Comparison of ENCODE assay signal across 8 cellular contexts in genomic region chr9:112487008-112487798, GRCh38.
DNase-seq lines count a peak whose midpoint lies in the region; ATAC-seq and TF ChIP-seq lines count a peak whose summit lies in the region.

No MANE protein-coding gene starts in this region.

- peaks cover 6% of the 10 kb centered on the region for H3K36me3 Mint-ChIP-seq in stimulated activated effector memory CD8-positive, alpha-beta T cell treated with anti-CD3 and anti-CD28 coated beads, Interleukin-12 subunit alpha, Interleukin-12 subunit beta, amount 100 ng/mL, for 72 hours

- no peaks in the 10 kb centered on the region for H3K9me3 ChIP-seq in muscle layer of duodenum (ENCODE audit: control insufficient read depth in 1 of 2, low read length in 2 of 2)

- peak; percentile 60 for ATAC-seq in GM18907 (IDR thresholded peaks at IDR 0.05; ENCODE audit: unreplicated experiment)
- peak; percentile 55 for ATAC-seq in HG03135 (IDR thresholded peaks at IDR 0.05; ENCODE audit: unreplicated experiment)
- peak; percentile 49 for ATAC-seq in stimulated activated effector memory CD8-positive, alpha-beta T cell treated with anti-CD3 and anti-CD28 coated beads, Interleukin-12 subunit alpha, Interleukin-12 subunit beta, amount 100 ng/mL, for 72 hours

- no peak for TF ChIP-seq CTCF in AG10803 (conservative IDR thresholded peaks at IDR 0.05; ENCODE audit: low read length)
- TF ChIP-seq CTCF in epithelial cell of esophagus (IDR thresholded peaks at IDR 0.05; ENCODE audit: insufficient read depth, low read depth, low read length, missing control alignments) = no peak

- H3K4me3 ChIP-seq in AG10803 (ENCODE audit: low read length) = peak overlapping the region; percentile 77
- H3K4me3 ChIP-seq in epithelial cell of esophagus (ENCODE audit: low read length) = peak overlapping the region; percentile 82
- H3K4me3 ChIP-seq in muscle layer of duodenum (ENCODE audit: low read depth in 1 of 2, low read length in 2 of 2) = peak overlapping the region; percentile 74 to 88

- H3K4me3 Mint-ChIP-seq in stimulated activated effector memory CD8-positive, alpha-beta T cell treated with anti-CD3 and anti-CD28 coated beads, Interleukin-12 subunit alpha, Interleukin-12 subunit beta, amount 100 ng/mL, for 72 hours = peak overlapping the region; percentile 96

- H3K27ac Mint-ChIP-seq in stimulated activated effector memory CD8-positive, alpha-beta T cell treated with anti-CD3 and anti-CD28 coated beads, Interleukin-12 subunit alpha, Interleukin-12 subunit beta, amount 100 ng/mL, for 72 hours = peak overlapping the region; percentile 68

- DNase-seq in AG10803 (ENCODE audit: low read depth) = peak; percentile 42
- DNase-seq in NCI-H774 (lab: John Stamatoyannopoulos, UW) = peak; percentile 52
- DNase-seq in activated CD8-positive, alpha-beta memory T cell treated with anti-CD3 and anti-CD28 coated beads, Interleukin-2, amount 50 U/mL, for 4 hours = peak; percentile 64
- peak; percentile 61 for DNase-seq in epithelial cell of esophagus (ENCODE audit: low read depth)
- DNase-seq in stimulated activated effector memory CD8-positive, alpha-beta T cell treated with anti-CD3 and anti-CD28 coated beads, Interleukin-12 subunit alpha, Interleukin-12 subunit beta, amount 100 ng/mL, for 72 hours (ENCODE audit: low spot score in 2 of 2) = peak; percentile 43 to 77

- no peaks in the 10 kb centered on the region for H3K9me3 Mint-ChIP-seq in stimulated activated effector memory CD8-positive, alpha-beta T cell treated with anti-CD3 and anti-CD28 coated beads, Interleukin-12 subunit alpha, Interleukin-12 subunit beta, amount 100 ng/mL, for 72 hours

- H3K4me1 ChIP-seq in muscle layer of duodenum (ENCODE audit: control insufficient read depth in 1 of 2, insufficient read depth in 2 of 2, low read length in 2 of 2) = peaks cover 0 to 4% of the 10 kb centered on the region in 2 donors

- no peaks in the 10 kb centered on the region for H3K36me3 ChIP-seq in muscle layer of duodenum (ENCODE audit: control insufficient read depth in 1 of 2, insufficient read depth in 2 of 2, low read length in 2 of 2)

- H3K4me1 Mint-ChIP-seq in stimulated activated effector memory CD8-positive, alpha-beta T cell treated with anti-CD3 and anti-CD28 coated beads, Interleukin-12 subunit alpha, Interleukin-12 subunit beta, amount 100 ng/mL, for 72 hours = peaks cover 16% of the 10 kb centered on the region

- H3K27ac ChIP-seq in muscle layer of duodenum (ENCODE audit: low read length) = no peak overlapping the region

- no peaks in the 10 kb centered on the region for H3K27me3 ChIP-seq in muscle layer of duodenum (ENCODE audit: low read depth, low read length)
